ENCODE assay signal across 8 cellular contexts in genomic region chr4:80201326-80202151, GRCh38. TPM values are rescaled to one million over a fixed set of nuclear protein-coding genes. Genes with fewer than 3 reads are reported as not detected.
DNase-seq lines count a peak whose midpoint lies in the region; ATAC-seq and TF ChIP-seq lines count a peak whose summit lies in the region.

No MANE protein-coding gene starts in this region.

- H3K9me3 Mint-ChIP-seq in brain: peaks cover 3 to 18% (median 14%) of the 10 kb centered on the region in 5 experiments

- DNase-seq in T-helper 2 cell (peak in 4 of 5 experiments; percentile 35 to 75 (median 52)), midbrain (lab: John Stamatoyannopoulos, UW) (no peak), NCI-H2029 (lab: John Stamatoyannopoulos, UW) (no peak)
- peak; percentile 63 for DNase-seq in stimulated activated CD8-positive, alpha-beta memory T cell treated with anti-CD3 and anti-CD28 coated beads, Interleukin-12 subunit alpha, Interleukin-12 subunit beta, amount 100 ng/mL, for 4 hours (ENCODE audit: low read depth)

- H3K4me3 Mint-ChIP-seq in brain: peak overlapping the region; percentile 79 to 96 (median 82)

- peaks cover 4% of the 10 kb centered on the region for H3K27me3 ChIP-seq in layer of hippocampus (ENCODE audit: control insufficient read depth, insufficient read depth, low read length)

- H3K4me1 Mint-ChIP-seq in brain: peaks cover 34% of the 10 kb centered on the region

- peaks cover 97% of the 10 kb centered on the region for H3K27me3 Mint-ChIP-seq in brain

- ATAC-seq in GM18873 (IDR thresholded peaks at IDR 0.05; ENCODE audit: low FRiP score, unreplicated experiment) (peak; percentile 6), HG03066 (IDR thresholded peaks at IDR 0.05; ENCODE audit: low read depth, unreplicated experiment) (peak; percentile 23)

- H3K27ac ChIP-seq in layer of hippocampus (ENCODE audit: low read depth, low read length): peak overlapping the region; percentile 36

- H3K27ac Mint-ChIP-seq in brain: peak overlapping the region; percentile 22 to 73 (median 42)

- H3K36me3 Mint-ChIP-seq in brain: peaks cover 10% of the 10 kb centered on the region

- no peak for TF ChIP-seq CTCF in brain (conservative IDR thresholded peaks at IDR 0.05)

RNA-seq across cellular contexts. Expression of gene PRDM8, which starts 4.2 kb away (rescaled TPM):
- polyA plus RNA-seq in brain (ENCODE audit: insufficient read depth, low read depth, low replicate concordance): 6.4 TPM

Comparison
In these comparisons a context has a peak if more than half of its experiments do, and no peak if none do; other contexts are left out.
1. DNase-seq: peak in T-helper 2 cell (4 of 5) and stimulated activated CD8-positive, alpha-beta memory T cell treated with anti-CD3 and anti-CD28 coated beads, Interleukin-12 subunit alpha, Interleukin-12 subunit beta, amount 100 ng/mL, for 4 hours (single experiment); none in midbrain (single experiment) and NCI-H2029 (single experiment).